In the genomic region with DNA sequence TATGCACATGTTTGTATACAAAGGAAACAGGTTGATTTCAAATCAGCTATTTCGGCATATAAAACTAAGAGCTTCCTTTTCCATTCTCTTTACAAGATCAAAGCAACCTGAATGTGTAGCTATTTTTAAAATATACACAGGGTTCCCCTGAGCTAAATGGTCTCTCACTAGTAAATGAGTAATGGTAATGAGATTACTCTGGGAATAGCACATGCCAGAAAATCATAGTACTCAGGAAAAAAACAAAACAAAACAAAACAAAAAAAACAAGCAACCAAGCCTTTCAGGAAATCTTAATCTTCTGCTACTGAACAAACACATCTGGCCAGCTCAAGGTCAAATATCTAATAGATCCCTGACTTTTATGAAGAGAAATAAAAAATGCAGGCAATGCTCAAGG, we compare ENCODE assay signal across 20 cellular contexts.
"Had no signal": no experiment of that assay in that cellular context is flagged by ENCODE, and none has a peak within 500 bp of the region (broad histone marks: within the 10 kb centered on the region; RNA-seq: fewer than 3 reads in every experiment).

No MANE protein-coding gene starts in this region.

- H3K36me3 ChIP-seq: MG63 had no signal

- H3K27ac ChIP-seq: RWPE1 had no signal

- DNase-seq: IMR-90, Karpas-422, KG1, MG63, NCI-H1092, NCI-H1105 treated with DMSO at 0.1 percent for 48 hours, NCI-H1417 treated with DMSO at 0.1 percent for 48 hours, NCI-H146, NCI-H1694 treated with DMSO at 0.1 percent for 48 hours, NCI-H1930, NCI-H2081, NCI-H2107, NCI-H345, NCI-H446 treated with DMSO at 0.1 percent for 48 hours, NCI-H510A treated with DMSO at 0.1 percent for 48 hours, NCI-H526, PC-3, SHP77 had no signal

- FAIRE-seq: HepG2 had no signal

- H3K9me3 ChIP-seq: MG63 had no signal

- H3K4me3 ChIP-seq: MG63 had no signal
